In genomic region chr7:1967512-1968396, GRCh38 we compare ENCODE assay signal across 1 cellular context.
TF ChIP-seq lines count a peak whose summit lies in the region.

No MANE protein-coding gene starts in this region.

TF ChIP-seq in H1, 55 proteins besides CTCF, POLR2A, EP300 and RAD21:
- TF ChIP-seq POU5F1 (IDR thresholded peaks at IDR 0.05; ENCODE audit: low read depth, low read length): no peak
- no peak for TF ChIP-seq CEBPB (IDR thresholded peaks at IDR 0.05; ENCODE audit: low read depth, low read length)
- no peak for TF ChIP-seq GTF2F1 (IDR thresholded peaks at IDR 0.05; ENCODE audit: borderline replicate concordance, low read depth, low read length)
- no peak for TF ChIP-seq USF2 (IDR thresholded peaks at IDR 0.05; ENCODE audit: low read length)
- TF ChIP-seq SUZ12 (IDR thresholded peaks at IDR 0.05; ENCODE audit: low read length): no peak
- no peak for TF ChIP-seq RBBP5 (IDR thresholded peaks at IDR 0.05; ENCODE audit: borderline replicate concordance, low read depth, low read length)
- no peak for TF ChIP-seq NRF1 (IDR thresholded peaks at IDR 0.05; ENCODE audit: low read depth, low read length)
- no peak for TF ChIP-seq MAFK (IDR thresholded peaks at IDR 0.05; ENCODE audit: low read depth, low read length)
- TF ChIP-seq SIN3A (conservative IDR thresholded peaks at IDR 0.05 in 1 of 2, IDR thresholded peaks at IDR 0.05 in 1 of 2; ENCODE audit: low read depth in 1 of 2, low read length in 2 of 2): no peak
